Comparison of ENCODE assay signal across 8 cellular contexts in the genomic region with DNA sequence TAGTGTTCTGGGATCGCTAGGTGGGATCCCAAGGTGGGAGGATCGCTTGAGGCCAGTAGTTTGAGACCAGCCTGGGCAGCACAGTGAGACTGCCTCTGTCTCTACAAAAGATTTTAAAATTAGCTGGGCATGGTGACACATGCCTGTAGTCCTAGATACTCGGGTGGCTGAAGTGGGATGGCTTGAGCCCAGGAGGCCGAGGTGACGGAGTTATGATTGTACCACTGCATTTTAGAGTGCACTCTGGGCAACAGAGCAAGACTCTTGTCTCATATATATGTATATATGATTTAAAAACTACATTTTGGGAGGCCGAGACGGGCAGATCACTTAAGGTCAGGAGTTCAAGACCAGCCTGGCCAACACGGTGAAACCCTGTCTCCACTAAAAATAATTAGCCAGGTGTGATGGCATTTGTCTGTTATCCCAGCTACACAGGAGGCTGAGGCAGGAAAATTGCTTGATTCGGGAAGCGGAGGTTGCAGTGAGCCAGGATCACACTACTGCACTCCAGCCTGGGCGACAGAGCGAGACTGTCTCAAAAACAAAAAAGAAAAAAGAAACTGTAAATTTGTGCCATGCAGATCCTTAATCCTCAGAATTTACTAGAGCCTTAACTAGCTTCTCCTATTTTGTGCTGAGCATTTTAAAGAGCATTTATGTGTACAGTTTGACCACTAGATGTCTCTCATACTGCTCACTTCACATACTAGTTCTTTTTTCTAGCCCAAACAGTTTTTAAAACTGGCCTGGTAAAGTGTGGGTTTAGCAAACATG.
A peak's percentile ranks its signal among the peaks of the same experiment; 100 is the strongest.
DNase-seq lines count a peak whose midpoint lies in the region; ATAC-seq and TF ChIP-seq lines count a peak whose summit lies in the region.

No MANE protein-coding gene starts in this region.

- POLR2A ChIA-PET in naive thymus-derived CD8-positive, alpha-beta T cell (lab: Charles Lee): no interaction called here

- no peaks in the 10 kb centered on the region for H3K4me1 ChIP-seq in esophagus muscularis mucosa

- no peaks in the 10 kb centered on the region for H3K9me3 ChIP-seq in esophagus muscularis mucosa

- 78% methylated on average over 12 of the region's 12 CpGs for WGBS in esophagus muscularis mucosa

- peaks cover 0 to 19% (median 8%) of the 10 kb centered on the region in 4 donors for H3K36me3 ChIP-seq in esophagus muscularis mucosa

- no peak overlapping the region for H3K27ac ChIP-seq in esophagus muscularis mucosa (replicated peaks in 1 of 4)

- H3K4me3 Mint-ChIP-seq in naive thymus-derived CD8-positive, alpha-beta T cell: no peak overlapping the region

- no peak for TF ChIP-seq EP300 in esophagus muscularis mucosa (IDR thresholded peaks at IDR 0.05)

- H3K36me3 Mint-ChIP-seq in naive thymus-derived CD8-positive, alpha-beta T cell: peaks cover 0 to 51% (median 2%) of the 10 kb centered on the region in 3 donors

- no peaks in the 10 kb centered on the region for H3K4me1 Mint-ChIP-seq in naive thymus-derived CD8-positive, alpha-beta T cell

- TF ChIP-seq CTCF in esophagus muscularis mucosa (IDR thresholded peaks at IDR 0.05): peak; percentile 56 to 71 (median 57)

- peak; percentile 70 for ATAC-seq in GM18867 (IDR thresholded peaks at IDR 0.05; ENCODE audit: unreplicated experiment)
- peak; percentile 52 to 56 for ATAC-seq in naive thymus-derived CD8-positive, alpha-beta T cell

- no peaks in the 10 kb centered on the region for H3K27me3 Mint-ChIP-seq in naive thymus-derived CD8-positive, alpha-beta T cell

- H3K27ac Mint-ChIP-seq in naive thymus-derived CD8-positive, alpha-beta T cell: no peak overlapping the region

- DNase-seq in AML-193 (lab: John Stamatoyannopoulos, UW): peak; percentile 67 to 75
- peak; percentile 56 for DNase-seq in LHCN-M2 (ENCODE audit: low read depth)
- DNase-seq in SHP77 treated with DMSO at 0.1 percent for 48 hours (lab: John Stamatoyannopoulos, UW): peak; percentile 13
- no peak for DNase-seq in esophagus muscularis mucosa (ENCODE audit: extremely low spot score)
- DNase-seq in naive thymus-derived CD8-positive, alpha-beta T cell: peak in 3 of 10 donors; percentile 32 to 47 (median 36)
- no peak for DNase-seq in mesenteric fat pad (ENCODE audit: low spot score)
- DNase-seq in GOT3 (lab: John Stamatoyannopoulos, UW): no peak

- no peak overlapping the region for H3K4me3 ChIP-seq in esophagus muscularis mucosa

- intact Hi-C loops in esophagus muscularis mucosa (cut with DNase I): loop anchor here (2.0 kb wide), 1 partner anchor 213 kb away; no protein-coding TSS in a partner anchor

- H3K27me3 ChIP-seq in esophagus muscularis mucosa: no peaks in the 10 kb centered on the region

- no peak for TF ChIP-seq POLR2A in esophagus muscularis mucosa (IDR thresholded peaks at IDR 0.05; ENCODE audit: low read depth)

- no peaks in the 10 kb centered on the region for H3K9me3 Mint-ChIP-seq in naive thymus-derived CD8-positive, alpha-beta T cell

Comparison
In these comparisons a context has a peak if more than half of its experiments do, and no peak if none do; other contexts are left out.
1. DNase-seq: peak in AML-193 (2 of 2), LHCN-M2 (single experiment) and SHP77 treated with DMSO at 0.1 percent for 48 hours (single experiment); none in esophagus muscularis mucosa (single experiment), mesenteric fat pad (single experiment) and GOT3 (single experiment).